24 cellular contexts compared by ENCODE assay signal in genomic region chr4:85446462-85446861, GRCh38. TPM values are rescaled to one million over a fixed set of nuclear protein-coding genes. Genes with fewer than 3 reads are reported as not detected.
"Had no signal": no experiment of that assay in that cellular context is flagged by ENCODE, and none has a peak within 500 bp of the region (broad histone marks: within the 10 kb centered on the region; RNA-seq: fewer than 3 reads in every experiment).

No MANE protein-coding gene starts in this region.

- H3K4me3 ChIP-seq: dorsolateral prefrontal cortex, hepatocyte, left lung, lower lobe of right lung, ovary, psoas muscle, smooth muscle cell, tibial artery had no signal

- H3K4me1 ChIP-seq: left lung, lower lobe of right lung, psoas muscle had no signal

- H3K9me3 Mint-ChIP-seq: stimulated activated naive CD8-positive, alpha-beta T cell treated with anti-CD3 and anti-CD28 coated beads, Interleukin-15, amount 100 ng/mL, for 72 hours; type B pancreatic cell had no signal

- H3K36me3 Mint-ChIP-seq: naive thymus-derived CD8-positive, alpha-beta T cell; type B pancreatic cell had no signal

- H3K4me2 ChIP-seq: hepatocyte, smooth muscle cell had no signal

- H3K36me3 ChIP-seq: left lung, lower lobe of right lung, ovary, tibial artery had no signal

- H3K27me3 ChIP-seq: dorsolateral prefrontal cortex, hepatocyte, left lung, ovary, tibial artery had no signal

- H3K27ac ChIP-seq: dorsolateral prefrontal cortex, epithelial cell of prostate, hepatocyte, left lung, lower lobe of right lung, ovary, psoas muscle, tibial artery had no signal

- H3K27ac Mint-ChIP-seq: naive thymus-derived CD8-positive, alpha-beta T cell; stimulated activated naive CD8-positive, alpha-beta T cell treated with anti-CD3 and anti-CD28 coated beads, Interleukin-15, amount 100 ng/mL, for 72 hours; type B pancreatic cell had no signal

- H2AFZ ChIP-seq: hepatocyte had no signal

- H3K27me3 Mint-ChIP-seq: stimulated activated naive CD8-positive, alpha-beta T cell treated with anti-CD3 and anti-CD28 coated beads, Interleukin-15, amount 100 ng/mL, for 72 hours; type B pancreatic cell had no signal

- H3K4me1 Mint-ChIP-seq: stimulated activated naive CD8-positive, alpha-beta T cell treated with anti-CD3 and anti-CD28 coated beads, Interleukin-15, amount 100 ng/mL, for 72 hours had no signal

- H3K4me3 Mint-ChIP-seq: naive thymus-derived CD8-positive, alpha-beta T cell; stimulated activated naive CD8-positive, alpha-beta T cell treated with anti-CD3 and anti-CD28 coated beads, Interleukin-15, amount 100 ng/mL, for 72 hours; type B pancreatic cell had no signal

- H3K79me2 ChIP-seq: hepatocyte had no signal

- DNase-seq: dorsolateral prefrontal cortex; effector CD4-positive, alpha-beta T cell; foreskin melanocyte; kidney; left lung; lower lobe of right lung; naive thymus-derived CD8-positive, alpha-beta T cell; occipital lobe; ovary; posterior cingulate gyrus; psoas muscle; stimulated activated CD4-positive, alpha-beta T cell treated with anti-CD3 and anti-CD28 coated beads, Interleukin-12 subunit alpha, Interleukin-12 subunit beta, amount 100 ng/mL, for 4 hours; stimulated activated CD4-positive, alpha-beta T cell treated with anti-CD3 and anti-CD28 coated beads, Interleukin-1b, Interleukin-23, amount 100 ng/mL, for 48 hours; stimulated activated CD4-positive, alpha-beta T cell treated with anti-CD3 and anti-CD28 coated beads, Interleukin-4, amount 100 ng/mL, for 1 hour; stimulated activated CD8-positive, alpha-beta memory T cell treated with anti-CD3 and anti-CD28 coated beads, Interleukin-4, amount 100 ng/mL, for 48 hours; stimulated activated naive CD4-positive, alpha-beta T cell; stimulated activated naive CD8-positive, alpha-beta T cell treated with anti-CD3 and anti-CD28 coated beads, Interleukin-15, amount 100 ng/mL, for 72 hours; tibial artery had no signal

- ATAC-seq: esophagus mucosa; left lung; lower lobe of right lung; naive thymus-derived CD8-positive, alpha-beta T cell; psoas muscle; sciatic nerve; stimulated activated naive CD8-positive, alpha-beta T cell treated with anti-CD3 and anti-CD28 coated beads, Interleukin-15, amount 100 ng/mL, for 72 hours had no signal

- H3K9me3 ChIP-seq: left lung, lower lobe of right lung, ovary, psoas muscle, tibial artery had no signal

RNA-seq across cellular contexts. Expression of gene ARHGAP24, which starts 28.5 kb away (rescaled TPM):
- polyA plus RNA-seq: naive thymus-derived CD8-positive, alpha-beta T cell had no signal
